ENCODE assay signal across 1 cellular context in genomic region chr19:8373867-8374813, GRCh38.
TF ChIP-seq lines count a peak whose summit lies in the region.

No MANE protein-coding gene starts in this region.

TF ChIP-seq in HepG2, 621 proteins besides CTCF, POLR2A, EP300 and RAD21 (continued from another document):
- TF ChIP-seq ZNF687 (CRISPR knock-in tag; IDR thresholded peaks at IDR 0.05): peak; percentile 91
- peak; percentile 77 for TF ChIP-seq TBL1XR1 (IDR thresholded peaks at IDR 0.05; ENCODE audit: borderline replicate concordance, low read length, partially characterized antibody)
- no peak for TF ChIP-seq ZNF256 (CRISPR knock-in tag; conservative IDR thresholded peaks at IDR 0.05)
- TF ChIP-seq ZNF251 (CRISPR knock-in tag; IDR thresholded peaks at IDR 0.05): no peak
- no peak; the same call in 1 of the 2 replicates for TF ChIP-seq ZNF747 (CRISPR knock-in tag; IDR thresholded peaks at IDR 0.05; ENCODE audit: borderline replicate concordance)
- peak; percentile 99 for TF ChIP-seq ZMYM2 (CRISPR knock-in tag; IDR thresholded peaks at IDR 0.05)
- peak; percentile 72; the same call in 1 of the 2 replicates for TF ChIP-seq YEATS2 (CRISPR knock-in tag; IDR thresholded peaks at IDR 0.05; ENCODE audit: borderline replicate concordance)
- no peak for TF ChIP-seq ZFP62 (CRISPR knock-in tag; IDR thresholded peaks at IDR 0.05)
- TF ChIP-seq, protein P1, sequence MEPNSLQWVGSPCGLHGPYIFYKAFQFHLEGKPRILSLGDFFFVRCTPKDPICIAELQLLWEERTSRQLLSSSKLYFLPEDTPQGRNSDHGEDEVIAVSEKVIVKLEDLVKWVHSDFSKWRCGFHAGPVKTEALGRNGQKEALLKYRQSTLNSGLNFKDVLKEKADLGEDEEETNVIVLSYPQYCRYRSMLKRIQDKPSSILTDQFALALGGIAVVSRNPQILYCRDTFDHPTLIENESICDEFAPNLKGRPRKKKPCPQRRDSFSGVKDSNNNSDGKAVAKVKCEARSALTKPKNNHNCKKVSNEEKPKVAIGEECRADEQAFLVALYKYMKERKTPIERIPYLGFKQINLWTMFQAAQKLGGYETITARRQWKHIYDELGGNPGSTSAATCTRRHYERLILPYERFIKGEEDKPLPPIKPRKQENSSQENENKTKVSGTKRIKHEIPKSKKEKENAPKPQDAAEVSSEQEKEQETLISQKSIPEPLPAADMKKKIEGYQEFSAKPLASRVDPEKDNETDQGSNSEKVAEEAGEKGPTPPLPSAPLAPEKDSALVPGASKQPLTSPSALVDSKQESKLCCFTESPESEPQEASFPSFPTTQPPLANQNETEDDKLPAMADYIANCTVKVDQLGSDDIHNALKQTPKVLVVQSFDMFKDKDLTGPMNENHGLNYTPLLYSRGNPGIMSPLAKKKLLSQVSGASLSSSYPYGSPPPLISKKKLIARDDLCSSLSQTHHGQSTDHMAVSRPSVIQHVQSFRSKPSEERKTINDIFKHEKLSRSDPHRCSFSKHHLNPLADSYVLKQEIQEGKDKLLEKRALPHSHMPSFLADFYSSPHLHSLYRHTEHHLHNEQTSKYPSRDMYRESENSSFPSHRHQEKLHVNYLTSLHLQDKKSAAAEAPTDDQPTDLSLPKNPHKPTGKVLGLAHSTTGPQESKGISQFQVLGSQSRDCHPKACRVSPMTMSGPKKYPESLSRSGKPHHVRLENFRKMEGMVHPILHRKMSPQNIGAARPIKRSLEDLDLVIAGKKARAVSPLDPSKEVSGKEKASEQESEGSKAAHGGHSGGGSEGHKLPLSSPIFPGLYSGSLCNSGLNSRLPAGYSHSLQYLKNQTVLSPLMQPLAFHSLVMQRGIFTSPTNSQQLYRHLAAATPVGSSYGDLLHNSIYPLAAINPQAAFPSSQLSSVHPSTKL (CRISPR knock-in tag; IDR thresholded peaks at IDR 0.05): peak; percentile 95
- TF ChIP-seq NFE2L1 (CRISPR knock-in tag; IDR thresholded peaks at IDR 0.05; ENCODE audit: borderline replicate concordance): no peak
- TF ChIP-seq, protein P2, sequence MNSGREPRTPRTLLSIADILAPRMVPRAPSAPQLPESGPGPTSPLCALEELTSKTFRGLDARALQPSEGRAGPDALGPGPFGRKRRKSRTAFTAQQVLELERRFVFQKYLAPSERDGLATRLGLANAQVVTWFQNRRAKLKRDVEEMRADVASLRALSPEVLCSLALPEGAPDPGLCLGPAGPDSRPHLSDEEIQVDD (CRISPR knock-in tag; IDR thresholded peaks at IDR 0.05; ENCODE audit: borderline replicate concordance): no peak
- peak; percentile 72; the same call in 1 of the 2 replicates for TF ChIP-seq SMARCC2 (IDR thresholded peaks at IDR 0.05)
- peak; percentile 75 for TF ChIP-seq ESRRA (CRISPR knock-in tag; IDR thresholded peaks at IDR 0.05; ENCODE audit: low read depth)
- TF ChIP-seq, protein P3, sequence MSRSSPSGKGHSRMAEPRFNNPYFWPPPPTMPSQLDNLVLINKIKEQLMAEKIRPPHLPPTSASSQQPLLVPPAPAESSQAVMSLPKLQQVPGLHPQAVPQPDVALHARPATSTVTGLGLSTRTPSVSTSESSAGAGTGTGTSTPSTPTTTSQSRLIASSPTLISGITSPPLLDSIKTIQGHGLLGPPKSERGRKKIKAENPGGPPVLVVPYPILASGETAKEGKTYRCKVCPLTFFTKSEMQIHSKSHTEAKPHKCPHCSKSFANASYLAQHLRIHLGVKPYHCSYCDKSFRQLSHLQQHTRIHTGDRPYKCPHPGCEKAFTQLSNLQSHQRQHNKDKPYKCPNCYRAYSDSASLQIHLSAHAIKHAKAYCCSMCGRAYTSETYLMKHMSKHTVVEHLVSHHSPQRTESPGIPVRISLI (CRISPR knock-in tag; IDR thresholded peaks at IDR 0.05; ENCODE audit: borderline replicate concordance): peak; percentile 99
- peak; percentile 88 for TF ChIP-seq GFI1 (CRISPR knock-in tag; IDR thresholded peaks at IDR 0.05; ENCODE audit: borderline replicate concordance)
- TF ChIP-seq HMGA1 (CRISPR knock-in tag; conservative IDR thresholded peaks at IDR 0.05): no peak
- TF ChIP-seq FOSL2 (CRISPR knock-in tag; IDR thresholded peaks at IDR 0.05): peak; percentile 77
- 0 out of 2 replicates have a peak, but pooled peaks have one; percentile 38 for TF ChIP-seq ZBTB21 (CRISPR knock-in tag; IDR thresholded peaks at IDR 0.05)
- TF ChIP-seq SMC3 (IDR thresholded peaks at IDR 0.05; ENCODE audit: low read length): peak; percentile 52; the same call in 1 of the 2 replicates
- peak; percentile 72 for TF ChIP-seq ZNF501 (CRISPR knock-in tag; IDR thresholded peaks at IDR 0.05)
- TF ChIP-seq RXRB (CRISPR knock-in tag; IDR thresholded peaks at IDR 0.05; ENCODE audit: borderline replicate concordance): peak; percentile 99
- TF ChIP-seq ZNF580 (CRISPR knock-in tag; IDR thresholded peaks at IDR 0.05; ENCODE audit: borderline replicate concordance, low read depth): peak; percentile 80; the same call in 1 of the 2 replicates
- TF ChIP-seq ZNF772 (CRISPR knock-in tag; IDR thresholded peaks at IDR 0.05): peak; percentile 81; the same call in 1 of the 2 replicates
- peak; percentile 86 for TF ChIP-seq MEF2D (CRISPR knock-in tag; IDR thresholded peaks at IDR 0.05)
- TF ChIP-seq NFATC3 (CRISPR knock-in tag; IDR thresholded peaks at IDR 0.05): no peak
- TF ChIP-seq KDM3A (CRISPR knock-in tag; IDR thresholded peaks at IDR 0.05; ENCODE audit: low read depth): 0 out of 2 replicates have a peak, but pooled peaks have one; percentile 55
- TF ChIP-seq DPF2 (CRISPR knock-in tag; IDR thresholded peaks at IDR 0.05; ENCODE audit: borderline replicate concordance, low read depth): peak; percentile 71
- peak; percentile 87 for TF ChIP-seq FOXP1 (IDR thresholded peaks at IDR 0.05)
- peak; percentile 99 for TF ChIP-seq FOXP1 (CRISPR knock-in tag; IDR thresholded peaks at IDR 0.05)
- TF ChIP-seq STAT6 (CRISPR knock-in tag; IDR thresholded peaks at IDR 0.05; ENCODE audit: borderline replicate concordance): peak; percentile 87; the same call in 1 of the 2 replicates
- TF ChIP-seq, protein P4, sequence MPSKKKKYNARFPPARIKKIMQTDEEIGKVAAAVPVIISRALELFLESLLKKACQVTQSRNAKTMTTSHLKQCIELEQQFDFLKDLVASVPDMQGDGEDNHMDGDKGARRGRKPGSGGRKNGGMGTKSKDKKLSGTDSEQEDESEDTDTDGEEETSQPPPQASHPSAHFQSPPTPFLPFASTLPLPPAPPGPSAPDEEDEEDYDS (CRISPR knock-in tag; IDR thresholded peaks at IDR 0.05): peak; percentile 37; the same call in 1 of the 2 replicates
TF ChIP-seq in HepG2: peak in this region for 251.
